Comparison of ENCODE assay signal across 1 cellular context in genomic region chr22:23684561-23685031, GRCh38.
TF ChIP-seq lines count a peak whose summit lies in the region.

No MANE protein-coding gene starts in this region.

TF ChIP-seq in K562, 482 proteins besides CTCF, POLR2A, EP300 and RAD21 (continued from another document):
- TF ChIP-seq MGA (IDR thresholded peaks at IDR 0.05) (peak; percentile 82), E4F1 (CRISPR knock-in tag; IDR thresholded peaks at IDR 0.05; ENCODE audit: borderline replicate concordance) (no peak), CCAR2 (IDR thresholded peaks at IDR 0.05; ENCODE audit: low read depth, low read length) (no peak), SOX6 (IDR thresholded peaks at IDR 0.05) (no peak), GATA2 (CRISPR knock-in tag; IDR thresholded peaks at IDR 0.05) (peak; percentile 58; the same call in 1 of the 2 replicates), POLR2AphosphoS5 (IDR thresholded peaks at IDR 0.05; ENCODE audit: control insufficient read depth, insufficient read depth, low read depth, low read length) (peak; percentile 47; the same call in 1 of the 2 replicates), ZNF133 (CRISPR knock-in tag; IDR thresholded peaks at IDR 0.05) (no peak), TAL1 (IDR thresholded peaks at IDR 0.05) (peak; percentile 67), ZNF395 (CRISPR knock-in tag; IDR thresholded peaks at IDR 0.05) (no peak), NUFIP1 (IDR thresholded peaks at IDR 0.05; ENCODE audit: partially characterized antibody) (no peak), CBFA2T3 (IDR thresholded peaks at IDR 0.05) (peak; percentile 88), NBN (IDR thresholded peaks at IDR 0.05; ENCODE audit: low read depth) (no peak), BACH1 (tag; IDR thresholded peaks at IDR 0.05) (no peak), EWSR1 (IDR thresholded peaks at IDR 0.05; ENCODE audit: borderline replicate concordance, low read depth, partially characterized antibody) (no peak), ZNF586 (CRISPR knock-in tag; conservative IDR thresholded peaks at IDR 0.05) (no peak), MYC (IDR thresholded peaks at IDR 0.05; ENCODE audit: low read depth, low read length) (peak; percentile 50; the same call in 1 of the 2 replicates), MYC (CRISPR knock-in tag; IDR thresholded peaks at IDR 0.05; ENCODE audit: borderline replicate concordance, low read depth) (no peak), PRDM10 (IDR thresholded peaks at IDR 0.05; ENCODE audit: partially characterized antibody) (no peak), DACH1 (IDR thresholded peaks at IDR 0.05; ENCODE audit: partially characterized antibody) (peak; percentile 22), MCM3 (IDR thresholded peaks at IDR 0.05) (no peak), U2AF2 (optimal IDR thresholded peaks at IDR 0.05; ENCODE audit: low read depth, low read length) (no peak), ZSCAN29 (IDR thresholded peaks at IDR 0.05) (no peak), ZNF436 (CRISPR knock-in tag; IDR thresholded peaks at IDR 0.05) (no peak), OTX1 (CRISPR knock-in tag; IDR thresholded peaks at IDR 0.05) (no peak), SP2 (IDR thresholded peaks at IDR 0.05; ENCODE audit: extremely low read depth, low read depth, low read length, poor library complexity, severe bottlenecking) (no peak)
